In genomic region chr14:78254911-78255431, GRCh38 we compare ENCODE assay signal across 10 cellular contexts.
A peak's percentile ranks its signal among the peaks of the same experiment; 100 is the strongest.
DNase-seq lines count a peak whose midpoint lies in the region; ATAC-seq and TF ChIP-seq lines count a peak whose summit lies in the region.
"Had no signal": no experiment of that assay in that cellular context is flagged by ENCODE, and none has a peak within 500 bp of the region (broad histone marks: within the 10 kb centered on the region; RNA-seq: fewer than 3 reads in every experiment).

No MANE protein-coding gene starts in this region.

- H3K4me3 ChIP-seq in tibial nerve (no peak overlapping the region), esophagus muscularis mucosa (no peak overlapping the region)
- H3K4me3 ChIP-seq: thoracic aorta had no signal

- no peaks in the 10 kb centered on the region for H3K36me3 ChIP-seq in tibial nerve
- H3K36me3 ChIP-seq in esophagus muscularis mucosa, result no peaks in the 10 kb centered on the region
- H3K36me3 ChIP-seq: thoracic aorta had no signal

- TF ChIP-seq CTCF in RWPE1 (conservative IDR thresholded peaks at IDR 0.05; ENCODE audit: low read depth) (no peak), tibial nerve (IDR thresholded peaks at IDR 0.05) (no peak), esophagus muscularis mucosa (IDR thresholded peaks at IDR 0.05) (no peak)

- intact Hi-C loops in esophagus muscularis mucosa (cut with DNase I), result no loop called here

- DNase-seq in EL (peak; percentile 84), M059J (ENCODE audit: low read depth) (peak; percentile 90), RWPE1 (ENCODE audit: low spot score) (peak; percentile 50), kidney glomerular epithelial cell (lab: John Stamatoyannopoulos, UW) (peak; percentile 31), tibial nerve (ENCODE audit: low spot score in 2 of 2) (no peak), esophagus muscularis mucosa (ENCODE audit: extremely low spot score) (no peak)
- DNase-seq: activated naive CD8-positive, alpha-beta T cell treated with anti-CD3 and anti-CD28 coated beads, Interleukin-2, amount 10 ng/mL, durations not matched to agents 7 days and 5 days had no signal

- no peaks in the 10 kb centered on the region for H3K9me3 ChIP-seq in tibial nerve
- H3K9me3 ChIP-seq in esophagus muscularis mucosa, result no peaks in the 10 kb centered on the region
- H3K9me3 ChIP-seq: thoracic aorta had no signal

- ATAC-seq in HG02678 (IDR thresholded peaks at IDR 0.05; ENCODE audit: unreplicated experiment) (no peak), GM21360 (IDR thresholded peaks at IDR 0.05; ENCODE audit: unreplicated experiment) (no peak)

- TF ChIP-seq POLR2A in tibial nerve (IDR thresholded peaks at IDR 0.05), result no peak
- TF ChIP-seq POLR2A in esophagus muscularis mucosa (IDR thresholded peaks at IDR 0.05; ENCODE audit: low read depth), result no peak

- TF ChIP-seq EP300 in tibial nerve (IDR thresholded peaks at IDR 0.05) (no peak), esophagus muscularis mucosa (IDR thresholded peaks at IDR 0.05) (no peak)

- H3K4me1 ChIP-seq in tibial nerve, result no peaks in the 10 kb centered on the region
- H3K4me1 ChIP-seq in esophagus muscularis mucosa, result no peaks in the 10 kb centered on the region

- no peaks in the 10 kb centered on the region for H3K27me3 ChIP-seq in tibial nerve
- no peaks in the 10 kb centered on the region for H3K27me3 ChIP-seq in esophagus muscularis mucosa

- CTCF ChIA-PET in RWPE1 (lab: Yijun Ruan, JAX), result no interaction called here

- H3K27ac ChIP-seq in RWPE1 (no peak overlapping the region), tibial nerve (no peak overlapping the region), esophagus muscularis mucosa (replicated peaks in 1 of 4) (no peak overlapping the region)
- H3K27ac ChIP-seq: thoracic aorta had no signal

- 68 to 79% methylated on average over 9 of the region's 9 CpGs for WGBS in tibial nerve, 2 donors
- 64% methylated on average over 9 of the region's 9 CpGs for WGBS in esophagus muscularis mucosa

- POLR2A ChIA-PET in RWPE1 (lab: Yijun Ruan, JAX; ENCODE audit: low non-redundant PET), result no interaction called here

Comparison
In these comparisons a context has a peak if more than half of its experiments do, and no peak if none do; other contexts are left out.
1. DNase-seq: peak in EL (single experiment), M059J (single experiment), RWPE1 (single experiment) and kidney glomerular epithelial cell (single experiment); none in tibial nerve (0 of 2) and esophagus muscularis mucosa (single experiment).